ENCODE assay signal across 8 cellular contexts in genomic region chr10:117653170-117653515, GRCh38.
A peak's percentile ranks its signal among the peaks of the same experiment; 100 is the strongest.
DNase-seq lines count a peak whose midpoint lies in the region; ATAC-seq and TF ChIP-seq lines count a peak whose summit lies in the region.

No MANE protein-coding gene starts in this region.

- peak overlapping the region; percentile 59 for H3K27ac Mint-ChIP-seq in activated naive CD8-positive, alpha-beta T cell treated with anti-CD3 and anti-CD28 coated beads, Interleukin-2, amount 50 U/mL, for 24 hours

- peak; percentile 82 for ATAC-seq in HG03442 (IDR thresholded peaks at IDR 0.05; ENCODE audit: unreplicated experiment)
- ATAC-seq in activated naive CD8-positive, alpha-beta T cell treated with anti-CD3 and anti-CD28 coated beads, Interleukin-2, amount 50 U/mL, for 24 hours = peak; percentile 91

- peaks cover 3% of the 10 kb centered on the region for H3K36me3 Mint-ChIP-seq in activated naive CD8-positive, alpha-beta T cell treated with anti-CD3 and anti-CD28 coated beads, Interleukin-2, amount 50 U/mL, for 24 hours (ENCODE audit: low read depth)

- peaks cover 24% of the 10 kb centered on the region for H3K9me3 Mint-ChIP-seq in activated naive CD8-positive, alpha-beta T cell treated with anti-CD3 and anti-CD28 coated beads, Interleukin-2, amount 50 U/mL, for 24 hours

- peaks cover 21% of the 10 kb centered on the region for H3K27me3 Mint-ChIP-seq in activated naive CD8-positive, alpha-beta T cell treated with anti-CD3 and anti-CD28 coated beads, Interleukin-2, amount 50 U/mL, for 24 hours

- DNase-seq in EL = peak; percentile 93
- DNase-seq in GM20000 (ENCODE audit: low spot score) = peak; percentile 80
- DNase-seq in activated naive CD8-positive, alpha-beta T cell treated with anti-CD3 and anti-CD28 coated beads, Interleukin-2, amount 50 U/mL, for 24 hours = peak; percentile 19
- peak; percentile 13 to 26 for DNase-seq in stimulated activated CD4-positive, alpha-beta T cell treated with anti-CD3 and anti-CD28 coated beads, Interleukin-15, amount 100 ng/mL, for 48 hours (ENCODE audit: low read depth in 2 of 2)
- DNase-seq in COR-L47 (lab: John Stamatoyannopoulos, UW) = no peak
- no peak for DNase-seq in RPMI8226
- no peak for DNase-seq in activated CD8-positive, alpha-beta memory T cell treated with anti-CD3 and anti-CD28 coated beads for 24 hours

- peaks cover 24% of the 10 kb centered on the region for H3K4me1 Mint-ChIP-seq in activated naive CD8-positive, alpha-beta T cell treated with anti-CD3 and anti-CD28 coated beads, Interleukin-2, amount 50 U/mL, for 24 hours

- H3K4me3 Mint-ChIP-seq in activated naive CD8-positive, alpha-beta T cell treated with anti-CD3 and anti-CD28 coated beads, Interleukin-2, amount 50 U/mL, for 24 hours = no peak overlapping the region

- no peak for TF ChIP-seq CTCF in GM20000 (IDR thresholded peaks at IDR 0.05; ENCODE audit: extremely low read depth, missing control alignments)

Comparison
In these comparisons a context has a peak if more than half of its experiments do, and no peak if none do; other contexts are left out.
1. DNase-seq: peak in EL (single experiment), GM20000 (single experiment), activated naive CD8-positive, alpha-beta T cell treated with anti-CD3 and anti-CD28 coated beads, Interleukin-2, amount 50 U/mL, for 24 hours (single experiment) and stimulated activated CD4-positive, alpha-beta T cell treated with anti-CD3 and anti-CD28 coated beads, Interleukin-15, amount 100 ng/mL, for 48 hours (2 of 2); none in COR-L47 (single experiment), RPMI8226 (single experiment) and activated CD8-positive, alpha-beta memory T cell treated with anti-CD3 and anti-CD28 coated beads for 24 hours (single experiment).